In the genomic region with DNA sequence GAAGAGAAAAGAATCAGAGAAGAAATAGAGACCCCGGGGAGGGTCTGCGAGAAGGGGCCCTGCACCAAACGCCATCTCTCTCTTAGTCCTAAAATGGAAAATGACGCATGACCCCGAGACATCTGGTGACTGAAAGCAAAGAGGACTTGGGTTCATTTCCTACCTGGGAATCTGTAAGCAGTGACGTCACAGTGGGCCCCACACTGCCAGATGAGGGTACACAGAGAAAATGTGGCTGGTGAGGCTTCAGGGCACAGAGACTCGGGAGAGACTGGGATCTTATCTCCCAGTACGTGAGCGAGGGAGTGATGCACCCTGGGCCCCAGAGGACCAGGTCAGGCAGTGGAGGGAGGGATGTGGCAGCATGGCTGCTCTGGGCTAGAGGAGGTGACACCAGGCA, we compare ENCODE assay signal across 1 cellular context.
TF ChIP-seq lines count a peak whose summit lies in the region.

No MANE protein-coding gene starts in this region.

TF ChIP-seq in SK-N-SH treated with all-trans-retinoic acid at 6 μM for 48 hours, 23 proteins besides CTCF, POLR2A, EP300 and RAD21 (continued from another document):
- TF ChIP-seq, protein P1, sequence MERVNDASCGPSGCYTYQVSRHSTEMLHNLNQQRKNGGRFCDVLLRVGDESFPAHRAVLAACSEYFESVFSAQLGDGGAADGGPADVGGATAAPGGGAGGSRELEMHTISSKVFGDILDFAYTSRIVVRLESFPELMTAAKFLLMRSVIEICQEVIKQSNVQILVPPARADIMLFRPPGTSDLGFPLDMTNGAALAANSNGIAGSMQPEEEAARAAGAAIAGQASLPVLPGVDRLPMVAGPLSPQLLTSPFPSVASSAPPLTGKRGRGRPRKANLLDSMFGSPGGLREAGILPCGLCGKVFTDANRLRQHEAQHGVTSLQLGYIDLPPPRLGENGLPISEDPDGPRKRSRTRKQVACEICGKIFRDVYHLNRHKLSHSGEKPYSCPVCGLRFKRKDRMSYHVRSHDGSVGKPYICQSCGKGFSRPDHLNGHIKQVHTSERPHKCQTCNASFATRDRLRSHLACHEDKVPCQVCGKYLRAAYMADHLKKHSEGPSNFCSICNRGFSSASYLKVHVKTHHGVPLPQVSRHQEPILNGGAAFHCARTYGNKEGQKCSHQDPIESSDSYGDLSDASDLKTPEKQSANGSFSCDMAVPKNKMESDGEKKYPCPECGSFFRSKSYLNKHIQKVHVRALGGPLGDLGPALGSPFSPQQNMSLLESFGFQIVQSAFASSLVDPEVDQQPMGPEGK (CRISPR knock-in tag; IDR thresholded peaks at IDR 0.05; ENCODE audit: borderline replicate concordance) = no peak
- TF ChIP-seq CSRNP3 (CRISPR knock-in tag; IDR thresholded peaks at IDR 0.05) (no peak), SNAI2 (CRISPR knock-in tag; IDR thresholded peaks at IDR 0.05) (no peak), ZNF70 (CRISPR knock-in tag; IDR thresholded peaks at IDR 0.05) (no peak), GLIS3 (CRISPR knock-in tag; IDR thresholded peaks at IDR 0.05) (no peak), RARB (CRISPR knock-in tag; IDR thresholded peaks at IDR 0.05) (no peak)
- TF ChIP-seq, protein P2, sequence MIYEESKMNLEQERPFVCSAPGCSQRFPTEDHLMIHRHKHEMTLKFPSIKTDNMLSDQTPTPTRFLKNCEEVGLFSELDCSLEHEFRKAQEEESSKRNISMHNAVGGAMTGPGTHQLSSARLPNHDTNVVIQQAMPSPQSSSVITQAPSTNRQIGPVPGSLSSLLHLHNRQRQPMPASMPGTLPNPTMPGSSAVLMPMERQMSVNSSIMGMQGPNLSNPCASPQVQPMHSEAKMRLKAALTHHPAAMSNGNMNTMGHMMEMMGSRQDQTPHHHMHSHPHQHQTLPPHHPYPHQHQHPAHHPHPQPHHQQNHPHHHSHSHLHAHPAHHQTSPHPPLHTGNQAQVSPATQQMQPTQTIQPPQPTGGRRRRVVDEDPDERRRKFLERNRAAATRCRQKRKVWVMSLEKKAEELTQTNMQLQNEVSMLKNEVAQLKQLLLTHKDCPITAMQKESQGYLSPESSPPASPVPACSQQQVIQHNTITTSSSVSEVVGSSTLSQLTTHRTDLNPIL (CRISPR knock-in tag; IDR thresholded peaks at IDR 0.05; ENCODE audit: low read depth) = no peak
TF ChIP-seq in SK-N-SH treated with all-trans-retinoic acid at 6 μM for 48 hours: peak in this region for 0.
